ENCODE assay signal across 24 cellular contexts in the genomic region with DNA sequence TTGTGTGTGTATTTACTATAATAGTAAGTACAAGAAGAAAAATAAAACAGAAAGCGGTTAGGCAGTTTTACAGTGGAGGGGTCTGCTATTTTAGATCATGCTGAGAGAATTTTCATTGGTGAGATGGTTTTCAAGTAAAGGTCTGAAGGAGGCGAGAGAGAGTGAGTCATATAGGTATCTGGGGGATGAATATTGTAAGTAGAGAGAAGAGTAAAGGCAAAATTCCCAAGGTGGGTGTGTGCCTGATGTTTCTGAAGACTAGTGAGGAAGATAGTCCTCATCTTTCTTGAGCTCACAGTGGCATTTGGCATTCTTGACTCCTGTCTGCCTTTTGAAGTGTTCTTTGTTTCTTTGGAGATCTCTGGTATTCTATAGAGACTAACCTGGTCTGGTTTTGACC.
"Had no signal": no experiment of that assay in that cellular context is flagged by ENCODE, and none has a peak within 500 bp of the region (broad histone marks: within the 10 kb centered on the region; RNA-seq: fewer than 3 reads in every experiment).

No MANE protein-coding gene starts in this region.

- H3K9me3 ChIP-seq: MG63 had no signal

- H3K4me3 ChIP-seq: MG63 had no signal

- FAIRE-seq: HepG2 had no signal

- H3K36me3 ChIP-seq: MG63 had no signal

- H3K27ac ChIP-seq: RWPE1 had no signal

- ATAC-seq: HepG2, Panc1 had no signal

- H3K27me3 ChIP-seq: MG63 had no signal

- DNase-seq: IMR-90, Karpas-422, KG1, MG63, NCI-H1092, NCI-H1105 treated with DMSO at 0.1 percent for 48 hours, NCI-H1417 treated with DMSO at 0.1 percent for 48 hours, NCI-H146, NCI-H1694 treated with DMSO at 0.1 percent for 48 hours, NCI-H1930, NCI-H2081, NCI-H2107, NCI-H2227 treated with DMSO at 0.1 percent for 48 hours, NCI-H446, NCI-H510A, NCI-H524 treated with DMSO at 0.1 percent for 48 hours, NCI-H69, NCI-H774, SHP77, SK-N-SH, SW 1271 had no signal
